15 cellular contexts compared by ENCODE assay signal in genomic region chr14:65501328-65501727, GRCh38.
DNase-seq lines count a peak whose midpoint lies in the region; ATAC-seq, FAIRE-seq and TF ChIP-seq lines count a peak whose summit lies in the region.
"Had no signal": no experiment of that assay in that cellular context is flagged by ENCODE, and none has a peak within 500 bp of the region (broad histone marks: within the 10 kb centered on the region; RNA-seq: fewer than 3 reads in every experiment).

No MANE protein-coding gene starts in this region.

- H3K36me3 Mint-ChIP-seq in activated T-cell treated with anti-CD3 and anti-CD28 coated beads, Interleukin-2, amount 50 U/mL, for 24 hours (ENCODE audit: low read depth) = peaks cover 7% of the 10 kb centered on the region
- H3K36me3 Mint-ChIP-seq in chondrocyte (ENCODE audit: low read depth) = no peaks in the 10 kb centered on the region

- peaks cover 51% of the 10 kb centered on the region for H3K4me1 Mint-ChIP-seq in activated T-cell treated with anti-CD3 and anti-CD28 coated beads, Interleukin-2, amount 50 U/mL, for 24 hours (ENCODE audit: low read depth)
- H3K4me1 Mint-ChIP-seq in chondrocyte (ENCODE audit: low read depth) = peaks cover 7% of the 10 kb centered on the region

- no peak overlapping the region for H3K4me3 Mint-ChIP-seq in activated T-cell treated with anti-CD3 and anti-CD28 coated beads, Interleukin-2, amount 50 U/mL, for 24 hours
- no peak overlapping the region for H3K4me3 Mint-ChIP-seq in chondrocyte (ENCODE audit: unreplicated experiment)

- peaks cover 5% of the 10 kb centered on the region for H3K9me3 Mint-ChIP-seq in activated T-cell treated with anti-CD3 and anti-CD28 coated beads, Interleukin-2, amount 50 U/mL, for 24 hours
- peaks cover 4% of the 10 kb centered on the region for H3K9me3 Mint-ChIP-seq in chondrocyte (ENCODE audit: low read depth)

- no peaks in the 10 kb centered on the region for H3K27me3 ChIP-seq in brain microvascular endothelial cell (replicated peaks)

- no peak for DNase-seq in activated T-cell treated with anti-CD3 and anti-CD28 coated beads, Interleukin-2, amount 50 U/mL, for 24 hours
- no peak for DNase-seq in activated T-cell treated with anti-CD3 and anti-CD28 coated beads, Interleukin-2, amount 50 U/mL, for 48 hours
- no peak for DNase-seq in brain microvascular endothelial cell
- DNase-seq in urothelium cell line (ENCODE audit: low spot score) = no peak
- DNase-seq in NCI-H2029 (lab: John Stamatoyannopoulos, UW) = no peak
- DNase-seq in chondrocyte (ENCODE audit: low spot score) = no peak
- DNase-seq: ACHN; cortex of kidney; GM23248; KG1; NCI-H524 treated with DMSO at 0.1 percent for 48 hours; stimulated activated CD4-positive, alpha-beta T cell treated with anti-CD3 and anti-CD28 coated beads, Interleukin-12 subunit alpha, Interleukin-12 subunit beta, amount 100 ng/mL, for 4 hours had no signal

- FAIRE-seq in urothelium cell line (lab: Jason Lieb, UNC) = peak; percentile 59

- H3K27me3 Mint-ChIP-seq in activated T-cell treated with anti-CD3 and anti-CD28 coated beads, Interleukin-2, amount 50 U/mL, for 24 hours = no peaks in the 10 kb centered on the region
- no peaks in the 10 kb centered on the region for H3K27me3 Mint-ChIP-seq in chondrocyte (ENCODE audit: low read depth)

- TF ChIP-seq CTCF in brain microvascular endothelial cell (IDR thresholded peaks at IDR 0.05; ENCODE audit: low read depth, low read length, missing control alignments) (peak; percentile 30), chondrocyte (IDR thresholded peaks at IDR 0.05) (no peak)

- H3K27ac Mint-ChIP-seq in activated T-cell treated with anti-CD3 and anti-CD28 coated beads, Interleukin-2, amount 50 U/mL, for 24 hours = peak overlapping the region; percentile 4
- H3K27ac Mint-ChIP-seq in chondrocyte (ENCODE audit: unreplicated experiment) = no peak overlapping the region

- H3K27ac ChIP-seq in brain microvascular endothelial cell = no peak overlapping the region
- H3K27ac ChIP-seq: GM23248, parathyroid adenoma had no signal

- in situ Hi-C loops in brain microvascular endothelial cell (cut with HindIII; ENCODE audit: low pct_ligation_motif_present, low sequenced_read_pairs) = no loop called here

- no peak overlapping the region for H3K4me3 ChIP-seq in brain microvascular endothelial cell (ENCODE audit: low read depth, low read length)
- H3K4me3 ChIP-seq: GM23248 had no signal

- ATAC-seq in HG03460 (IDR thresholded peaks at IDR 0.05; ENCODE audit: unreplicated experiment) (peak; percentile 50), GM21737 (IDR thresholded peaks at IDR 0.05; ENCODE audit: unreplicated experiment) (no peak)

- no peaks in the 10 kb centered on the region for H3K36me3 ChIP-seq in brain microvascular endothelial cell (replicated peaks)
